Comparison of ENCODE assay signal across 8 cellular contexts in genomic region chr5:56588636-56589485, GRCh38.
A peak's percentile ranks its signal among the peaks of the same experiment; 100 is the strongest.
DNase-seq lines count a peak whose midpoint lies in the region; ATAC-seq, FAIRE-seq and TF ChIP-seq lines count a peak whose summit lies in the region.

No MANE protein-coding gene starts in this region.

- no peaks in the 10 kb centered on the region for H3K27me3 Mint-ChIP-seq in activated naive CD8-positive, alpha-beta T cell treated with anti-CD3 and anti-CD28 coated beads for 36 hours
- no peaks in the 10 kb centered on the region for H3K27me3 Mint-ChIP-seq in glutamatergic neuron (ENCODE audit: unreplicated experiment)

- no peak overlapping the region for H3K4me3 Mint-ChIP-seq in activated naive CD8-positive, alpha-beta T cell treated with anti-CD3 and anti-CD28 coated beads for 36 hours
- H3K4me3 Mint-ChIP-seq in glutamatergic neuron (ENCODE audit: unreplicated experiment): no peak overlapping the region

- H3K36me3 Mint-ChIP-seq in activated naive CD8-positive, alpha-beta T cell treated with anti-CD3 and anti-CD28 coated beads for 36 hours: no peaks in the 10 kb centered on the region
- no peaks in the 10 kb centered on the region for H3K36me3 Mint-ChIP-seq in glutamatergic neuron (ENCODE audit: unreplicated experiment)

- ATAC-seq in GM18867 (IDR thresholded peaks at IDR 0.05; ENCODE audit: unreplicated experiment) (peak; percentile 99), HG02588 (IDR thresholded peaks at IDR 0.05; ENCODE audit: unreplicated experiment) (peak; percentile 99)

- peaks cover 38 to 42% of the 10 kb centered on the region in 2 experiments for H3K4me1 ChIP-seq in neutrophil (ENCODE audit: control insufficient read depth in 1 of 2, insufficient read depth in 1 of 2, low read depth in 1 of 2, low read length in 1 of 2)

- H3K9me3 Mint-ChIP-seq in activated naive CD8-positive, alpha-beta T cell treated with anti-CD3 and anti-CD28 coated beads for 36 hours: no peaks in the 10 kb centered on the region
- H3K9me3 Mint-ChIP-seq in glutamatergic neuron (ENCODE audit: unreplicated experiment): no peaks in the 10 kb centered on the region

- TF ChIP-seq CTCF in neutrophil (IDR thresholded peaks at IDR 0.05): no peak
- TF ChIP-seq CTCF in glutamatergic neuron (IDR thresholded peaks at IDR 0.05; ENCODE audit: partially characterized antibody, unreplicated experiment): no peak

- H3K27me3 ChIP-seq in neutrophil: no peaks in the 10 kb centered on the region

- peak overlapping the region; percentile 5 to 25 for H3K4me3 ChIP-seq in neutrophil (ENCODE audit: low read depth in 1 of 2, low read length in 1 of 2)

- H3K4me1 Mint-ChIP-seq in activated naive CD8-positive, alpha-beta T cell treated with anti-CD3 and anti-CD28 coated beads for 36 hours: peaks cover 24% of the 10 kb centered on the region
- peaks cover 6% of the 10 kb centered on the region for H3K4me1 Mint-ChIP-seq in glutamatergic neuron (ENCODE audit: low read depth, unreplicated experiment)

- FAIRE-seq in HTR-8/SVneo (lab: Jason Lieb, UNC): no peak

- DNase-seq in NCI-H748 treated with DMSO at 0.1 percent for 48 hours (lab: John Stamatoyannopoulos, UW) (peak; percentile 62), HTR-8/SVneo (ENCODE audit: insufficient read length, low spot score) (no peak), UCSD-AML1 (lab: John Stamatoyannopoulos, UW; ENCODE audit: unreplicated experiment) (no peak), glutamatergic neuron (no peak)
- peak; percentile 57 for DNase-seq in activated naive CD8-positive, alpha-beta T cell treated with anti-CD3 and anti-CD28 coated beads for 36 hours

- no peaks in the 10 kb centered on the region for H3K36me3 ChIP-seq in neutrophil

- H3K27ac Mint-ChIP-seq in activated naive CD8-positive, alpha-beta T cell treated with anti-CD3 and anti-CD28 coated beads for 36 hours: peak overlapping the region; percentile 26
- H3K27ac Mint-ChIP-seq in glutamatergic neuron (ENCODE audit: unreplicated experiment): no peak overlapping the region

- H3K9me3 ChIP-seq in neutrophil: no peaks in the 10 kb centered on the region

- peak overlapping the region; percentile 60 for H3K27ac ChIP-seq in neutrophil

Comparison
In these comparisons a context has a peak if more than half of its experiments do, and no peak if none do; other contexts are left out.
1. DNase-seq: peak in NCI-H748 treated with DMSO at 0.1 percent for 48 hours (single experiment) and activated naive CD8-positive, alpha-beta T cell treated with anti-CD3 and anti-CD28 coated beads for 36 hours (single experiment); none in HTR-8/SVneo (single experiment), UCSD-AML1 (single experiment) and glutamatergic neuron (single experiment).